8 cellular contexts compared by ENCODE assay signal in genomic region chr5:68239485-68239884, GRCh38. TPM values are rescaled to one million over a fixed set of nuclear protein-coding genes. Genes with fewer than 3 reads are reported as not detected.
DNase-seq lines count a peak whose midpoint lies in the region; ATAC-seq and TF ChIP-seq lines count a peak whose summit lies in the region.

No MANE protein-coding gene starts in this region.

- no peaks in the 10 kb centered on the region for H3K27me3 Mint-ChIP-seq in activated T-helper 2 cell treated with anti-CD3 and anti-CD28 coated beads, Interferon-gamma antibody, Interleukin-2, Interleukin-4, amounts not matched to agents 10 μg/mL and 5 μg/mL and 100 μg/mL, durations not matched to agents 14 hours and 24 hours and 36 hours (ENCODE audit: low read depth)

- POLR2A ChIA-PET in GM10248 (lab: Yijun Ruan, JAX), result no interaction called here

- intact Hi-C loops in activated T-helper 2 cell treated with anti-CD3 and anti-CD28 coated beads, Interferon-gamma antibody, Interleukin-2, Interleukin-4, amounts not matched to agents 10 μg/mL and 5 μg/mL and 100 μg/mL, durations not matched to agents 14 hours and 24 hours and 36 hours (cut with micrococcal nuclease), result loop anchor here (1.0 kb wide), 1 partner anchor 35 kb away; no protein-coding TSS in a partner anchor
- intact Hi-C loops in head of caudate nucleus (cut with DNase I), result no loop called here
- intact Hi-C loops in gastrocnemius medialis (cut with DNase I; ENCODE audit: low total_unique reads), result no loop called here

- no peaks in the 10 kb centered on the region for H3K9me3 ChIP-seq in gastrocnemius medialis

- in situ Hi-C loops in gastrocnemius medialis (cut with MboI; ENCODE audit: low sequenced_read_pairs in 4 of 4), result no loop called here

- ATAC-seq in HG02678 (IDR thresholded peaks at IDR 0.05; ENCODE audit: unreplicated experiment) (peak; percentile 93), gastrocnemius medialis (peak; percentile 51 to 64)

- H3K4me1 ChIP-seq in gastrocnemius medialis, result peaks cover 76 to 84% of the 10 kb centered on the region in 2 donors

- H3K9me3 Mint-ChIP-seq in activated T-helper 2 cell treated with anti-CD3 and anti-CD28 coated beads, Interferon-gamma antibody, Interleukin-2, Interleukin-4, amounts not matched to agents 10 μg/mL and 5 μg/mL and 100 μg/mL, durations not matched to agents 14 hours and 24 hours and 36 hours, result no peaks in the 10 kb centered on the region

- peak overlapping the region; percentile 15 for H3K4me3 Mint-ChIP-seq in activated T-helper 2 cell treated with anti-CD3 and anti-CD28 coated beads, Interferon-gamma antibody, Interleukin-2, Interleukin-4, amounts not matched to agents 10 μg/mL and 5 μg/mL and 100 μg/mL, durations not matched to agents 14 hours and 24 hours and 36 hours (ENCODE audit: low read depth)

- peak overlapping the region; percentile 75 for H3K27ac Mint-ChIP-seq in activated T-helper 2 cell treated with anti-CD3 and anti-CD28 coated beads, Interferon-gamma antibody, Interleukin-2, Interleukin-4, amounts not matched to agents 10 μg/mL and 5 μg/mL and 100 μg/mL, durations not matched to agents 14 hours and 24 hours and 36 hours

- H3K36me3 ChIP-seq in gastrocnemius medialis, result no peaks in the 10 kb centered on the region

- DNase-seq in GM10248 (ENCODE audit: extremely low spot score) (peak; percentile 54), OCI-M1 (lab: John Stamatoyannopoulos, UW) (peak; percentile 88), head of caudate nucleus (peak in 36 of 42 donors; percentile 35 to 80 (median 60)), gastrocnemius medialis (peak; percentile 67 to 72), cerebellar cortex (ENCODE audit: low spot score) (no peak), cerebellar nuclear complex (lab: John Stamatoyannopoulos, UW) (no peak)
- DNase-seq in activated T-helper 2 cell treated with anti-CD3 and anti-CD28 coated beads, Interferon-gamma antibody, Interleukin-2, Interleukin-4, amounts not matched to agents 10 μg/mL and 5 μg/mL and 100 μg/mL, durations not matched to agents 14 hours and 24 hours and 36 hours (ENCODE audit: low spot score), result peak; percentile 64

- H3K4me3 ChIP-seq in gastrocnemius medialis, result peak overlapping the region in 1 of 4 donors; percentile 24

- CTCF ChIA-PET in GM10248 (lab: Yijun Ruan, JAX), result interaction anchor here (1.0 to 1.6 kb wide), 6 partner anchors 10 to 993 kb away, joined by 3 to 6 read pairs (median 4); no protein-coding TSS in a partner anchor

- H3K27ac ChIP-seq in gastrocnemius medialis, result peak overlapping the region; percentile 46 to 69 (median 62)

- TF ChIP-seq CTCF in GM10248 (IDR thresholded peaks at IDR 0.05; ENCODE audit: control extremely low read depth, extremely low read depth, low read depth, missing control alignments) (no peak), gastrocnemius medialis (IDR thresholded peaks at IDR 0.05 in 4 of 5, conservative IDR thresholded peaks at IDR 0.05 in 1 of 5) (no peak)

- peak in 1 of 2 donors; percentile 16 for TF ChIP-seq POLR2A in gastrocnemius medialis (IDR thresholded peaks at IDR 0.05)

- no peaks in the 10 kb centered on the region for H3K27me3 ChIP-seq in gastrocnemius medialis

- H3K4me1 Mint-ChIP-seq in activated T-helper 2 cell treated with anti-CD3 and anti-CD28 coated beads, Interferon-gamma antibody, Interleukin-2, Interleukin-4, amounts not matched to agents 10 μg/mL and 5 μg/mL and 100 μg/mL, durations not matched to agents 14 hours and 24 hours and 36 hours (ENCODE audit: low read depth), result peaks cover 56% of the 10 kb centered on the region

- H3K36me3 Mint-ChIP-seq in activated T-helper 2 cell treated with anti-CD3 and anti-CD28 coated beads, Interferon-gamma antibody, Interleukin-2, Interleukin-4, amounts not matched to agents 10 μg/mL and 5 μg/mL and 100 μg/mL, durations not matched to agents 14 hours and 24 hours and 36 hours (ENCODE audit: low read depth), result peaks cover 39% of the 10 kb centered on the region

RNA-seq across cellular contexts. Expression of gene PIK3R1, which starts 23.9 kb away (rescaled TPM):
- total RNA-seq in activated T-helper 2 cell treated with anti-CD3 and anti-CD28 coated beads, Interferon-gamma antibody, Interleukin-2, Interleukin-4, amounts not matched to agents 10 μg/mL and 5 μg/mL and 100 μg/mL, durations not matched to agents 14 hours and 24 hours and 36 hours, result 58.8 and 60.0 TPM in 2 replicates
- 100 to 1,000 TPM in 2 of 4 donors, 10 to 100 TPM in 2; 87.2 to 129 (median 100) TPM for total RNA-seq in gastrocnemius medialis

Comparison
In these comparisons a context has a peak if more than half of its experiments do, and no peak if none do; other contexts are left out.
1. DNase-seq: peak in GM10248 (single experiment), OCI-M1 (single experiment), activated T-helper 2 cell treated with anti-CD3 and anti-CD28 coated beads, Interferon-gamma antibody, Interleukin-2, Interleukin-4, amounts not matched to agents 10 μg/mL and 5 μg/mL and 100 μg/mL, durations not matched to agents 14 hours and 24 hours and 36 hours (single experiment), head of caudate nucleus (36 of 42) and gastrocnemius medialis (2 of 2); none in cerebellar cortex (single experiment) and cerebellar nuclear complex (0 of 2).